ENCODE assay signal across 29 cellular contexts in genomic region chr16:795580-796229, GRCh38. TPM values are rescaled to one million over a fixed set of nuclear protein-coding genes. Genes with fewer than 3 reads are reported as not detected.
DNase-seq lines count a peak whose midpoint lies in the region; ATAC-seq, FAIRE-seq and TF ChIP-seq lines count a peak whose summit lies in the region.
"Had no signal": no experiment of that assay in that cellular context is flagged by ENCODE, and none has a peak within 500 bp of the region (broad histone marks: within the 10 kb centered on the region; RNA-seq: fewer than 3 reads in every experiment).

No MANE protein-coding gene starts in this region.

- in situ Hi-C loops in GM23248 (cut with MboI), result no loop called here

- H2AFZ ChIP-seq in GM23248, result no peak overlapping the region
- H2AFZ ChIP-seq: hepatocyte had no signal

- no peak for TF ChIP-seq CTCF in A549 (IDR thresholded peaks at IDR 0.05)
- TF ChIP-seq CTCF in RWPE2 (IDR thresholded peaks at IDR 0.05; ENCODE audit: poor library complexity, severe bottlenecking), result no peak
- no peak for TF ChIP-seq CTCF in foreskin keratinocyte (conservative IDR thresholded peaks at IDR 0.05)

- H3K36me3 ChIP-seq in RWPE2 (ENCODE audit: low read depth) (peaks cover 19% of the 10 kb centered on the region), GM23248 (ENCODE audit: low read depth) (no peaks in the 10 kb centered on the region)
- H3K36me3 ChIP-seq: lower lobe of right lung had no signal

- no peaks in the 10 kb centered on the region for H4K20me1 ChIP-seq in GM23248 (ENCODE audit: insufficient read depth)

- TF ChIP-seq RAD21 in A549 (conservative IDR thresholded peaks at IDR 0.05 in 1 of 2, IDR thresholded peaks at IDR 0.05 in 1 of 2), result no peak

- H3K4me1 ChIP-seq in A549, result peaks cover 32% of the 10 kb centered on the region
- peaks cover 4% of the 10 kb centered on the region for H3K4me1 ChIP-seq in RWPE2 (ENCODE audit: insufficient read depth, poor library complexity, severe bottlenecking)
- H3K4me1 ChIP-seq in foreskin keratinocyte, result no peaks in the 10 kb centered on the region
- H3K4me1 ChIP-seq in GM23248 (ENCODE audit: insufficient read depth), result no peaks in the 10 kb centered on the region
- H3K4me1 ChIP-seq: lower lobe of right lung had no signal

- H3K9ac ChIP-seq in GM23248, result no peak overlapping the region

- no peak for TF ChIP-seq EP300 in A549 (IDR thresholded peaks at IDR 0.05)

- H3K9me3 ChIP-seq in A549 (no peaks in the 10 kb centered on the region), RWPE2 (ENCODE audit: severe bottlenecking) (no peaks in the 10 kb centered on the region), GM23248 (ENCODE audit: low read depth) (no peaks in the 10 kb centered on the region)
- H3K9me3 ChIP-seq: HAP-1, lower lobe of right lung had no signal

- CTCF ChIA-PET in A549 (lab: Yijun Ruan, JAX), result interaction anchor here (0.8 to 3.4 kb wide), 9 partner anchors 8 to 308 kb away, joined by 3 to 27 read pairs (median 4); no protein-coding TSS in a partner anchor

- H3F3A ChIP-seq in GM23248 (ENCODE audit: insufficient read depth), result no peaks in the 10 kb centered on the region

- POLR2A ChIA-PET in A549 (lab: Yijun Ruan, JAX), result interaction anchor here (0.5 kb wide), 1 partner anchor 13 kb away, joined by 3 read pairs; no protein-coding TSS in a partner anchor

- no peaks in the 10 kb centered on the region for H3K79me2 ChIP-seq in GM23248 (ENCODE audit: insufficient read depth)
- H3K79me2 ChIP-seq: hepatocyte had no signal

- peaks cover 14% of the 10 kb centered on the region for H3K27me3 ChIP-seq in RWPE2 (ENCODE audit: insufficient read depth, poor library complexity, severe bottlenecking)
- peaks cover 15% of the 10 kb centered on the region for H3K27me3 ChIP-seq in foreskin keratinocyte
- peaks cover 8% of the 10 kb centered on the region for H3K27me3 ChIP-seq in GM23248 (replicated peaks; ENCODE audit: insufficient read depth)

- no peak for TF ChIP-seq POLR2A in A549 (IDR thresholded peaks at IDR 0.05; ENCODE audit: low read length)

- no peaks in the 10 kb centered on the region for H3K9me2 ChIP-seq in GM23248 (ENCODE audit: insufficient read depth)

- peak; percentile 5 to 38; a peak in 3 of 6 replicates for ATAC-seq in A549
- peak; percentile 69 for ATAC-seq in RWPE2 (ENCODE audit: low read depth)
- ATAC-seq in foreskin keratinocyte, result peak; percentile 38
- ATAC-seq: activated CD8-positive, alpha-beta T cell treated with anti-CD3 and anti-CD28 coated beads for 36 hours; lower lobe of right lung had no signal

- FAIRE-seq in A549 (lab: Jason Lieb, UNC), result no peak
- FAIRE-seq: endothelial cell of umbilical vein had no signal

- H3K27ac ChIP-seq in A549 (peak overlapping the region; percentile 10 to 75; a peak in 5 of 6 replicates), RWPE2 (ENCODE audit: poor library complexity, severe bottlenecking) (no peak overlapping the region), foreskin keratinocyte (no peak overlapping the region), GM23248 (no peak overlapping the region)
- H3K27ac ChIP-seq: hepatocyte, lower lobe of right lung had no signal

- WGBS in A549 (ENCODE audit: missing lambda C conversion rate), result 34% methylated on average over 17 of the region's 33 CpGs
- 84 to 85% methylated on average over 26 to 33 of the region's 33 CpGs for WGBS in GM23248 (ENCODE audit: low coverage in 1 of 2, low lambda C conversion rate in 2 of 2, missing lambda C conversion rate in 2 of 2), 2 experiments

- DNase-seq in A549 (ENCODE audit: low read depth in 1 of 2, low spot score in 1 of 2) (peak; percentile 70 to 80), HPDE6-E6E7 (ENCODE audit: extremely low spot score) (peak; percentile 59), RWPE2 (ENCODE audit: low spot score) (peak; percentile 92), foreskin keratinocyte (peak in 1 of 2 donors; percentile 17), medulla oblongata (ENCODE audit: extremely low spot score) (no peak), NCI-H510A treated with DMSO at 0.1 percent for 48 hours (lab: John Stamatoyannopoulos, UW) (no peak), GM23248 (no peak)
- no peak for DNase-seq in stimulated activated naive CD4-positive, alpha-beta T cell (lab: John Stamatoyannopoulos, UW)
- DNase-seq: activated CD4-positive, CD25-positive, alpha-beta regulatory T cell; activated CD8-positive, alpha-beta T cell treated with anti-CD3 and anti-CD28 coated beads for 36 hours; activated naive CD4-positive, alpha-beta T cell; activated T-cell treated with anti-CD3 and anti-CD28 coated beads, Interleukin-2, amount 50 U/mL, for 1 hour; amniotic stem cell; dermis blood vessel endothelial cell; DND-41; lower lobe of right lung; NCI-H1105 treated with DMSO at 0.1 percent for 48 hours; NCI-H774; nucleus accumbens; substantia nigra; T-helper 2 cell had no signal

- H3K4me3 ChIP-seq in A549 (no peak overlapping the region), RWPE2 (ENCODE audit: severe bottlenecking) (no peak overlapping the region), GM23248 (no peak overlapping the region)
- H3K4me3 ChIP-seq: HAP-1, hepatocyte, lower lobe of right lung had no signal

- H3K4me2 ChIP-seq in A549 (peak overlapping the region; percentile 51), GM23248 (ENCODE audit: unreplicated experiment) (no peak overlapping the region)
- H3K4me2 ChIP-seq: hepatocyte had no signal

TF ChIP-seq in A549, 52 proteins besides CTCF, POLR2A, EP300 and RAD21 (continues in another document):
- TF ChIP-seq TFCP2L1 (CRISPR knock-in tag; IDR thresholded peaks at IDR 0.05) (no peak), MAX (IDR thresholded peaks at IDR 0.05) (0 out of 2 replicates have a peak, but pooled peaks have one; percentile 74), HOXB5 (CRISPR knock-in tag; IDR thresholded peaks at IDR 0.05) (no peak)

RNA-seq across cellular contexts. Expression of gene GNG13, which starts 4.8 kb away (rescaled TPM):
- polyA plus RNA-seq in A549 (2011; rRNA removed) (not detected in 2 replicates), A549 (2017; fragmentation: RNase III; extraction: RNeasy Plus Mini Kit Qiagen cat#74134 plus additional on column Dnase treatment) (0.09 TPM in 1 of 3 replicates, not detected in the others), foreskin keratinocyte (not detected in 2 replicates), GM23248 (2016; fragmentation: Nextera tagmentation; extraction: Ambion mirVana) (not detected in 2 replicates)
- not detected in 2 replicates for polyA plus RNA-seq in A549 (2012; cell fraction: cytosol; rRNA removed)
- not detected in 2 replicates for polyA plus RNA-seq in A549 (2012; cell fraction: nucleus; rRNA removed)
- polyA minus RNA-seq in A549 (2011; rRNA and poly(A)+ RNA removed), result not detected in 2 replicates
- not detected in 2 replicates for total RNA-seq in foreskin keratinocyte
- not detected in 2 replicates for total RNA-seq in GM23248 (2014; rRNA removed; shearing (Covaris generic))
- total RNA-seq: activated CD8-positive, alpha-beta T cell treated with anti-CD3 and anti-CD28 coated beads for 36 hours; dermis blood vessel endothelial cell; endothelial cell of umbilical vein; fibroblast of villous mesenchyme; hepatocyte; lower lobe of right lung; OCI-LY7; renal cortical epithelial cell; SK-MEL-5 had no signal
- polyA plus RNA-seq: CD14-positive monocyte, endothelial cell of umbilical vein, hepatocyte had no signal

RNA-seq across cellular contexts. Expression of gene CHTF18, which starts 7.3 kb away (rescaled TPM):
- polyA plus RNA-seq in A549 (2011; rRNA removed) (4.8 and 5.1 TPM in 2 replicates), A549 (2017; fragmentation: RNase III; extraction: RNeasy Plus Mini Kit Qiagen cat#74134 plus additional on column Dnase treatment) (32.5 to 36.7 TPM (median 33.8 TPM) in 3 replicates), foreskin keratinocyte (42.3 and 47.2 TPM in 2 replicates), GM23248 (2016; fragmentation: Nextera tagmentation; extraction: Ambion mirVana) (8.0 and 8.8 TPM in 2 replicates)
- polyA plus RNA-seq in A549 (2012; cell fraction: cytosol; rRNA removed), result 37.0 and 43.6 TPM in 2 replicates
- 376 and 424 TPM in 2 replicates for polyA plus RNA-seq in A549 (2012; cell fraction: nucleus; rRNA removed)
- 1.9 and 4.8 TPM in 2 replicates for polyA minus RNA-seq in A549 (2011; rRNA and poly(A)+ RNA removed)
- total RNA-seq in foreskin keratinocyte, result 35.6 and 41.4 TPM in 2 replicates
- total RNA-seq in GM23248 (2014; rRNA removed; shearing (Covaris generic)), result 9.1 and 13.1 TPM in 2 replicates

RNA-seq across cellular contexts. Expression of gene RPUSD1, which starts 7.5 kb away (rescaled TPM):
- polyA plus RNA-seq in A549 (2011; rRNA removed), result 10.6 and 10.8 TPM in 2 replicates
- polyA plus RNA-seq in A549 (2012; cell fraction: cytosol; rRNA removed), result 39.4 and 56.4 TPM in 2 replicates
- 69.2 and 88.7 TPM in 2 replicates for polyA plus RNA-seq in A549 (2012; cell fraction: nucleus; rRNA removed)
- polyA plus RNA-seq in A549 (2017; fragmentation: RNase III; extraction: RNeasy Plus Mini Kit Qiagen cat#74134 plus additional on column Dnase treatment), result 26.9 to 29.3 TPM (median 29.0 TPM) in 3 replicates
- polyA minus RNA-seq in A549 (2011; rRNA and poly(A)+ RNA removed), result 8.6 and 10.2 TPM in 2 replicates
- 36.7 and 40.3 TPM in 2 replicates for total RNA-seq in foreskin keratinocyte
- 41.0 and 45.4 TPM in 2 replicates for polyA plus RNA-seq in foreskin keratinocyte
- total RNA-seq in GM23248 (2014; rRNA removed; shearing (Covaris generic)), result 44.6 and 54.3 TPM in 2 replicates
- polyA plus RNA-seq in GM23248 (2016; fragmentation: Nextera tagmentation; extraction: Ambion mirVana), result 15.4 and 19.1 TPM in 2 replicates

RNA-seq across cellular contexts. Expression of gene MSLN, which starts 35.2 kb away (rescaled TPM):
- polyA plus RNA-seq in A549 (2011; rRNA removed) (1.8 and 2.4 TPM in 2 replicates), A549 (2017; fragmentation: RNase III; extraction: RNeasy Plus Mini Kit Qiagen cat#74134 plus additional on column Dnase treatment) (2.7 to 3.6 TPM (median 3.1 TPM) in 3 replicates), foreskin keratinocyte (27.7 and 91.0 TPM in 2 replicates), GM23248 (2016; fragmentation: Nextera tagmentation; extraction: Ambion mirVana) (not detected in 2 replicates)
- 2.9 and 3.4 TPM in 2 replicates for polyA plus RNA-seq in A549 (2012; cell fraction: cytosol; rRNA removed)
- polyA plus RNA-seq in A549 (2012; cell fraction: nucleus; rRNA removed), result 14.2 and 16.0 TPM in 2 replicates
- polyA minus RNA-seq in A549 (2011; rRNA and poly(A)+ RNA removed), result 0.58 and 0.78 TPM in 2 replicates
- 21.3 and 72.9 TPM in 2 replicates for total RNA-seq in foreskin keratinocyte
- not detected in 2 replicates for total RNA-seq in GM23248 (2014; rRNA removed; shearing (Covaris generic))
- total RNA-seq: activated CD8-positive, alpha-beta T cell treated with anti-CD3 and anti-CD28 coated beads for 36 hours; dermis blood vessel endothelial cell; endothelial cell of umbilical vein; SK-MEL-5 had no signal
- polyA plus RNA-seq: endothelial cell of umbilical vein had no signal

RNA-seq across cellular contexts. Expression of gene CIAO3, which starts 54.9 kb away (rescaled TPM):
- polyA plus RNA-seq in A549 (2011; rRNA removed) (17.4 and 19.3 TPM in 2 replicates), A549 (2017; fragmentation: RNase III; extraction: RNeasy Plus Mini Kit Qiagen cat#74134 plus additional on column Dnase treatment) (20.9 to 24.6 TPM (median 23.0 TPM) in 3 replicates), foreskin keratinocyte (34.7 and 34.8 TPM in 2 replicates), GM23248 (2016; fragmentation: Nextera tagmentation; extraction: Ambion mirVana) (24.5 and 27.8 TPM in 2 replicates)
- polyA plus RNA-seq in A549 (2012; cell fraction: cytosol; rRNA removed), result 21.3 and 25.7 TPM in 2 replicates
- polyA plus RNA-seq in A549 (2012; cell fraction: nucleus; rRNA removed), result 71.8 and 110 TPM in 2 replicates
- 27.8 and 29.0 TPM in 2 replicates for polyA minus RNA-seq in A549 (2011; rRNA and poly(A)+ RNA removed)
- 34.2 and 34.3 TPM in 2 replicates for total RNA-seq in foreskin keratinocyte
- total RNA-seq in GM23248 (2014; rRNA removed; shearing (Covaris generic)), result 24.0 and 37.5 TPM in 2 replicates

Comparison
In these comparisons a context has a peak if more than half of its experiments do, and no peak if none do; other contexts are left out.
1. DNase-seq: peak in A549 (2 of 2), HPDE6-E6E7 (single experiment) and RWPE2 (single experiment); none in medulla oblongata (single experiment), NCI-H510A treated with DMSO at 0.1 percent for 48 hours (single experiment), stimulated activated naive CD4-positive, alpha-beta T cell (0 of 6) and GM23248 (single experiment).
2. H3K27ac ChIP-seq: peak in A549 (2 of 2); none in RWPE2 (single experiment), foreskin keratinocyte (single experiment) and GM23248 (single experiment).
3. Peak in every context shown above with its lines, with median percentiles within 50 percentile points of each other: ATAC-seq.